ENCODE assay signal across 17 cellular contexts in the genomic region with DNA sequence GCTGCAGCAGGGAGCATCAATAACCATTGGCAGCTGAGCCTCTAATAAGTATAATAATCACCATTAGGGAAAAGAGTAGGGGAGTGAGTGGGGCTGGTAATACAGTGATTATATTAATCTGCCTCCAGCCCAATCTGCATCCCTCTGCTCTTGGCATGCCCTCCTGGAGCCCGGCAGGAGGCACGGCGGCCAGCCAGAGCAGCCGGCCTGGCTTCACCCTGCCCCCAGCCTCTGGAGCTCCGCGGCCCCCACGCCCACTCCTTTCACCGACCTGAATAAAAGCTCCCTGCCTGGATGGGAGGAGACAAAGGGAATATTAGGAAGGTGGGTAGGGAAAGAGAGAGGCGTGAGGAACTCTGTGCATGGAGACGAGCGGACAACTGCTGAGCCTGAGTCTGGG. TPM values are rescaled to one million over a fixed set of nuclear protein-coding genes. Genes with fewer than 3 reads are reported as not detected.
DNase-seq lines count a peak whose midpoint lies in the region; ATAC-seq and TF ChIP-seq lines count a peak whose summit lies in the region.
"Had no signal": no experiment of that assay in that cellular context is flagged by ENCODE, and none has a peak within 500 bp of the region (broad histone marks: within the 10 kb centered on the region; RNA-seq: fewer than 3 reads in every experiment).

No MANE protein-coding gene starts in this region.

- no peaks in the 10 kb centered on the region for H4K20me1 ChIP-seq in smooth muscle cell (ENCODE audit: low read depth)

- H3K27ac ChIP-seq in WERI-Rb-1 (peak overlapping the region; percentile 4), smooth muscle cell (ENCODE audit: low read depth) (no peak overlapping the region)

- 59% methylated on average over 11 of the region's 11 CpGs for WGBS in smooth muscle cell (ENCODE audit: low lambda C conversion rate)

- no peaks in the 10 kb centered on the region for H3K9me3 ChIP-seq in WERI-Rb-1 (ENCODE audit: severe bottlenecking)
- H3K9me3 ChIP-seq in smooth muscle cell (replicated peaks; ENCODE audit: low read depth) = no peaks in the 10 kb centered on the region

- DNase-seq in DMS 273 treated with DMSO at 0.1 percent for 48 hours (lab: John Stamatoyannopoulos, UW) (peak; percentile 55), NCI-H2081 treated with DMSO at 0.1 percent for 48 hours (lab: John Stamatoyannopoulos, UW) (peak; percentile 97), WERI-Rb-1 (peak; percentile 91), iPS-NIHi7 (ENCODE audit: extremely low spot score) (peak; percentile 59), smooth muscle cell (lab: John Stamatoyannopoulos, UW; ENCODE audit: unreplicated experiment) (no peak), GF-D8 (lab: John Stamatoyannopoulos, UW) (no peak)
- DNase-seq: activated CD4-positive, alpha-beta T cell treated with anti-CD3 and anti-CD28 coated beads, Interleukin-2, amount 50 U/mL, for 4 hours; aorta; foreskin melanocyte; T-helper 9 cell had no signal

- ATAC-seq in HG02885 (IDR thresholded peaks at IDR 0.05; ENCODE audit: poor library complexity, unreplicated experiment) (no peak), HG02798 (IDR thresholded peaks at IDR 0.05; ENCODE audit: poor library complexity, unreplicated experiment) (no peak)

- no peaks in the 10 kb centered on the region for H3K79me2 ChIP-seq in smooth muscle cell (ENCODE audit: low read depth)

- TF ChIP-seq CTCF in WERI-Rb-1 (IDR thresholded peaks at IDR 0.05; ENCODE audit: low read depth, low read length) = 0 out of 2 replicates have a peak, but pooled peaks have one; percentile 17
- no peak for TF ChIP-seq CTCF in smooth muscle cell (IDR thresholded peaks at IDR 0.05; ENCODE audit: borderline replicate concordance, insufficient read depth, poor library complexity, severe bottlenecking)

- no peaks in the 10 kb centered on the region for H3F3A ChIP-seq in smooth muscle cell (ENCODE audit: low read depth)

- no peak overlapping the region for H3K9ac ChIP-seq in smooth muscle cell (ENCODE audit: low read depth)

- no peak overlapping the region for H3K4me2 ChIP-seq in smooth muscle cell

- H3K27me3 ChIP-seq in WERI-Rb-1 (ENCODE audit: insufficient read depth, low read depth, severe bottlenecking) (no peaks in the 10 kb centered on the region), smooth muscle cell (ENCODE audit: low read depth) (no peaks in the 10 kb centered on the region)

- H3K36me3 ChIP-seq in WERI-Rb-1 (no peaks in the 10 kb centered on the region), smooth muscle cell (ENCODE audit: low read depth) (no peaks in the 10 kb centered on the region)

- peaks cover 18% of the 10 kb centered on the region for H3K4me1 ChIP-seq in smooth muscle cell (ENCODE audit: low read depth)

- peak overlapping the region; percentile 2; the same call in 1 of the 2 replicates for H3K4me3 ChIP-seq in WERI-Rb-1 (ENCODE audit: low read depth, low read length)
- H3K4me3 ChIP-seq in smooth muscle cell = no peak overlapping the region

- no peak overlapping the region for H2AFZ ChIP-seq in smooth muscle cell (ENCODE audit: low read depth)

RNA-seq across cellular contexts. Expression of a gene that starts 28.3 kb away (rescaled TPM):
- total RNA-seq in smooth muscle cell = not detected in 2 replicates
- 0.46 TPM in 1 of 2 replicates, not detected in the other for polyA plus RNA-seq in smooth muscle cell
- total RNA-seq: activated T-helper 2 cell treated with anti-CD3 and anti-CD28 coated beads, Interferon-gamma antibody, Interleukin-2, Interleukin-4, amounts not matched to agents 10 μg/mL and 5 μg/mL and 100 μg/mL, durations not matched to agents 14 hours and 24 hours and 36 hours; aorta; mucosa of gallbladder; renal cortical epithelial cell; RPMI7951; urinary bladder had no signal

RNA-seq across cellular contexts. Expression of a gene that starts 46.6 kb away (rescaled TPM):
- 0.04 and 0.31 TPM in 2 replicates for total RNA-seq in smooth muscle cell
- 1.6 and 2.1 TPM in 2 replicates for polyA plus RNA-seq in smooth muscle cell
- total RNA-seq: activated T-helper 2 cell treated with anti-CD3 and anti-CD28 coated beads, Interferon-gamma antibody, Interleukin-2, Interleukin-4, amounts not matched to agents 10 μg/mL and 5 μg/mL and 100 μg/mL, durations not matched to agents 14 hours and 24 hours and 36 hours; RPMI7951 had no signal

Comparison
In these comparisons a context has a peak if more than half of its experiments do, and no peak if none do; other contexts are left out.
1. DNase-seq: peak in DMS 273 treated with DMSO at 0.1 percent for 48 hours (single experiment), NCI-H2081 treated with DMSO at 0.1 percent for 48 hours (single experiment), WERI-Rb-1 (single experiment) and iPS-NIHi7 (single experiment); none in smooth muscle cell (single experiment) and GF-D8 (single experiment).